11 cellular contexts compared by ENCODE assay signal in genomic region chr2:120937736-120938131, GRCh38.
DNase-seq lines count a peak whose midpoint lies in the region; ATAC-seq and TF ChIP-seq lines count a peak whose summit lies in the region.
"Had no signal": no experiment of that assay in that cellular context is flagged by ENCODE, and none has a peak within 500 bp of the region (broad histone marks: within the 10 kb centered on the region; RNA-seq: fewer than 3 reads in every experiment).

No MANE protein-coding gene starts in this region.

- peaks cover 0 to 2% of the 10 kb centered on the region in 2 donors for H3K9me3 ChIP-seq in neuronal stem cell (replicated peaks in 1 of 2; ENCODE audit: control insufficient read depth in 2 of 2, insufficient read depth in 1 of 2, low read depth in 1 of 2, low read length in 2 of 2)
- H3K9me3 ChIP-seq: stomach had no signal

- H3K36me3 ChIP-seq in neuronal stem cell (replicated peaks in 1 of 2; ENCODE audit: control insufficient read depth in 2 of 2, insufficient read depth in 2 of 2, low read length in 2 of 2) = peaks cover 6 to 76% of the 10 kb centered on the region in 2 donors
- H3K36me3 ChIP-seq: stomach had no signal

- no peak overlapping the region for H3K4me3 ChIP-seq in AG04449 (ENCODE audit: low read depth, low read length)
- no peak overlapping the region for H3K4me3 ChIP-seq in neuronal stem cell (ENCODE audit: low read length in 2 of 2)
- H3K4me3 ChIP-seq: stomach had no signal

- no peak for ATAC-seq in GM21723 (IDR thresholded peaks at IDR 0.05; ENCODE audit: unreplicated experiment)

- no peak overlapping the region for H2BK15ac ChIP-seq in neuronal stem cell (ENCODE audit: low read length)

- peak overlapping the region; percentile 9 for H2AK5ac ChIP-seq in neuronal stem cell (ENCODE audit: low read depth, low read length)

- H2BK120ac ChIP-seq in neuronal stem cell (ENCODE audit: low read depth, low read length) = no peak overlapping the region

- DNase-seq in AG04449 (ENCODE audit: low read depth, low spot score) (peak; percentile 57), RWPE1 (ENCODE audit: low spot score) (no peak), fibroblast of peridontal ligament (ENCODE audit: extremely low read depth) (peak; percentile 71), neuronal stem cell (ENCODE audit: low spot score) (no peak), SKM-1 treated with dmso at 0.1 percent for 144 hours (lab: John Stamatoyannopoulos, UW; ENCODE audit: unreplicated experiment) (no peak), KG1 (lab: John Stamatoyannopoulos, UW) (no peak), T-helper 9 cell (no peak)
- DNase-seq: AML-193, immature natural killer cell, stomach had no signal

- no peak overlapping the region for H2BK5ac ChIP-seq in neuronal stem cell (ENCODE audit: low read length)

- peaks cover 8% of the 10 kb centered on the region for H3K79me1 ChIP-seq in neuronal stem cell (ENCODE audit: low read depth, low read length)

- H3K4me2 ChIP-seq in neuronal stem cell (ENCODE audit: insufficient read depth, low read length, poor library complexity, severe bottlenecking) = no peak overlapping the region

- H3K27ac ChIP-seq in RWPE1 = peak overlapping the region; percentile 95
- no peak overlapping the region for H3K27ac ChIP-seq in neuronal stem cell (replicated peaks; ENCODE audit: low read length)

- no peak overlapping the region for H4K8ac ChIP-seq in neuronal stem cell (ENCODE audit: low read depth, low read length)

- no peaks in the 10 kb centered on the region for H3K27me3 ChIP-seq in neuronal stem cell (ENCODE audit: control insufficient read depth in 3 of 3, insufficient read depth in 3 of 3, low read depth in 1 of 3, low read length in 3 of 3)
- H3K27me3 ChIP-seq: stomach had no signal

- no peak overlapping the region for H3K9ac ChIP-seq in neuronal stem cell (ENCODE audit: low read depth, low read length, poor library complexity)

- POLR2A ChIA-PET in AG04449 (lab: Yijun Ruan, JAX) = interaction anchor here (1.5 kb wide), 1 partner anchor 15 kb away, joined by 3 read pairs; no protein-coding TSS in a partner anchor
- POLR2A ChIA-PET in RWPE1 (lab: Yijun Ruan, JAX; ENCODE audit: low non-redundant PET) = no interaction called here

- H4K91ac ChIP-seq in neuronal stem cell (ENCODE audit: low read depth, low read length, poor library complexity) = no peak overlapping the region

- no peak overlapping the region for H3K18ac ChIP-seq in neuronal stem cell (ENCODE audit: low read length)

- TF ChIP-seq CTCF in AG04449 (IDR thresholded peaks at IDR 0.05; ENCODE audit: insufficient read depth, low read length, missing control alignments) (no peak), RWPE1 (conservative IDR thresholded peaks at IDR 0.05; ENCODE audit: low read depth) (no peak)

- CTCF ChIA-PET in AG04449 (lab: Yijun Ruan, JAX) = no interaction called here
- CTCF ChIA-PET in RWPE1 (lab: Yijun Ruan, JAX) = no interaction called here

- no peak overlapping the region for H3K23ac ChIP-seq in neuronal stem cell (ENCODE audit: low read depth, low read length, poor library complexity)

- no peak overlapping the region for H3K4ac ChIP-seq in neuronal stem cell (ENCODE audit: low read length)

- WGBS in neuronal stem cell (ENCODE audit: extremely low coverage in 2 of 2, insufficient read length in 2 of 2, insufficient replicate concordance in 1 of 2), 2 donors = no CpG with 5 or more reads among the region's 7 CpGs

- H2AFZ ChIP-seq in neuronal stem cell (ENCODE audit: low read length) = no peak overlapping the region

- H3K4me1 ChIP-seq in neuronal stem cell (ENCODE audit: control insufficient read depth in 2 of 2, insufficient read depth in 1 of 2, low read depth in 1 of 2, low read length in 2 of 2) = peaks cover 15 to 43% of the 10 kb centered on the region in 2 donors

- H2BK12ac ChIP-seq in neuronal stem cell (ENCODE audit: low read length) = no peak overlapping the region

- no peak overlapping the region for H3K14ac ChIP-seq in neuronal stem cell (ENCODE audit: low read length)

Comparison
In these comparisons a context has a peak if more than half of its experiments do, and no peak if none do; other contexts are left out.
1. DNase-seq: peak in AG04449 (single experiment) and fibroblast of peridontal ligament (single experiment); none in RWPE1 (single experiment), neuronal stem cell (single experiment), SKM-1 treated with dmso at 0.1 percent for 144 hours (single experiment), KG1 (single experiment) and T-helper 9 cell (single experiment).